8 cellular contexts compared by ENCODE assay signal in the genomic region with DNA sequence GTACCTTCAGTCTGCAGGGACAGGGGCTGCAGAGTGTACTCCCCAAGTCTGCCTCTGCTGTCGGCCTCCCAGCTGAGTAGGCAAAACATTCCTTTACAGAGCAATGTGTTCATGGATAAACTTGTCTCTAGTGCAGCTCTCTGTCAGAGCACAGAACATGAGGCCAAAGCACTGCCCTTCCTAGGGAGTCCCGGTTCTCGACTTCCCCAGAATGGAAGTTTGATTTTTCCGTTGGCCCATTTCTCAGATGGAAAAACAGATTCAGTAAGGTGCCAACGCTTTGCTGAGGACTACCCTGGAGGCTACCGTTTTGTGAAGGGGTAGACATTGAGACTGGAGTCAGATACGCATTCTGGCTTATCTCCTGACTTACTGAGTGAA. TPM values are rescaled to one million over a fixed set of nuclear protein-coding genes. Genes with fewer than 3 reads are reported as not detected.
A peak's percentile ranks its signal among the peaks of the same experiment; 100 is the strongest.
DNase-seq lines count a peak whose midpoint lies in the region; ATAC-seq and TF ChIP-seq lines count a peak whose summit lies in the region.

No MANE protein-coding gene starts in this region.

- no peak for TF ChIP-seq RAD21 in IMR-90 (IDR thresholded peaks at IDR 0.05; ENCODE audit: low read length)

- peak overlapping the region; percentile 63 for H3K4me3 ChIP-seq in CD8-positive, alpha-beta T cell (ENCODE audit: low read depth, low read length)
- H3K4me3 ChIP-seq in IMR-90 (ENCODE audit: insufficient read depth, low read depth, low read length) = peak overlapping the region; percentile 96
- peak overlapping the region; percentile 79 to 83 for H3K4me3 ChIP-seq in mucosa of rectum (ENCODE audit: low read length in 2 of 2)

- H3K4me3 Mint-ChIP-seq in CD8-positive, alpha-beta T cell = peak overlapping the region; percentile 88

- peak overlapping the region; percentile 38 for H3K27ac ChIP-seq in CD8-positive, alpha-beta T cell (ENCODE audit: low read depth, low read length)
- H3K27ac ChIP-seq in IMR-90 (ENCODE audit: insufficient read depth, low read length) (peak overlapping the region; percentile 95), mucosa of rectum (ENCODE audit: low read depth in 2 of 2, low read length in 2 of 2) (peak overlapping the region; percentile 54 to 66)

- peak overlapping the region; percentile 94 for H3K4ac ChIP-seq in IMR-90 (ENCODE audit: low read depth, low read length)

- peak overlapping the region; percentile 77; the same call in 1 of the 3 replicates for H2BK15ac ChIP-seq in IMR-90 (ENCODE audit: low read depth, low read length)

- H3K23ac ChIP-seq in IMR-90 (ENCODE audit: low read depth, low read length) = peak overlapping the region; percentile 99

- H4K8ac ChIP-seq in IMR-90 (ENCODE audit: low read depth in 2 of 2, low read length in 2 of 2) = peak overlapping the region; percentile 58 to 96

- peak overlapping the region; percentile 88 for H3K27ac Mint-ChIP-seq in CD8-positive, alpha-beta T cell

- no peak for DNase-seq in CD8-positive, alpha-beta T cell
- DNase-seq in IMR-90 (peak; percentile 33), cerebellum (ENCODE audit: low spot score) (peak; percentile 39), KG1 (lab: John Stamatoyannopoulos, UW) (no peak), medulla oblongata (ENCODE audit: extremely low spot score) (no peak), EL (no peak)

- H4K5ac ChIP-seq in IMR-90 (ENCODE audit: low read depth, low read length) = peak overlapping the region; percentile 90

- no peaks in the 10 kb centered on the region for H3K27me3 Mint-ChIP-seq in CD8-positive, alpha-beta T cell (ENCODE audit: low read depth)

- peaks cover 35% of the 10 kb centered on the region for H4K20me1 ChIP-seq in IMR-90 (ENCODE audit: insufficient read depth, low read length)

- POLR2A ChIA-PET in CD8-positive, alpha-beta T cell (lab: Charles Lee) = interaction anchor here (0.8 to 0.9 kb wide), 2 partner anchors 18 to 306 kb away, joined by 3 to 6 read pairs; no protein-coding TSS in a partner anchor
- POLR2A ChIA-PET in IMR-90 (lab: Charles Lee; ENCODE audit: unreplicated experiment) = no interaction called here

- no peak for TF ChIP-seq POLR2A in IMR-90 (IDR thresholded peaks at IDR 0.05; ENCODE audit: low read depth, low read length)

- 25% methylated on average over 4 of the region's 7 CpGs; no CpG with 5 or more reads in 1 of the 2 experiments for WGBS in IMR-90 (ENCODE audit: extremely low coverage in 2 of 2, insufficient read length in 1 of 2), 2 experiments

- no peaks in the 10 kb centered on the region for H3K27me3 ChIP-seq in CD8-positive, alpha-beta T cell (ENCODE audit: insufficient read depth, low read length)
- H3K27me3 ChIP-seq in IMR-90 (ENCODE audit: control insufficient read depth, insufficient read depth, low read length) (no peaks in the 10 kb centered on the region), mucosa of rectum (ENCODE audit: control insufficient read depth in 2 of 2, insufficient read depth in 2 of 2, low read length in 2 of 2) (no peaks in the 10 kb centered on the region)

- no TSS peak for BruUV-seq in IMR-90 (replicated peaks; lab: Mats Ljungman, UMichigan)

- H2BK5ac ChIP-seq in IMR-90 (ENCODE audit: low read depth, low read length, poor library complexity, severe bottlenecking) = peak overlapping the region; percentile 86

- H3K9ac ChIP-seq in IMR-90 (ENCODE audit: low read depth, low read length) = peak overlapping the region; percentile 97
- H3K9ac ChIP-seq in mucosa of rectum (ENCODE audit: low read depth in 1 of 2, low read length in 2 of 2) = peak overlapping the region; percentile 60 to 75

- H3K18ac ChIP-seq in IMR-90 (ENCODE audit: low read depth, low read length) = peak overlapping the region; percentile 87

- dilution Hi-C loops in IMR-90 (cut with HindIII; ENCODE audit: low sequenced_read_pairs, unreplicated experiment) = no loop called here

- H3K4me2 ChIP-seq in IMR-90 (ENCODE audit: low read depth, low read length) = peak overlapping the region; percentile 94

- H3K4me1 Mint-ChIP-seq in CD8-positive, alpha-beta T cell (ENCODE audit: low read depth) = peaks cover 65% of the 10 kb centered on the region

- peak; percentile 30 for ATAC-seq in CD8-positive, alpha-beta T cell
- ATAC-seq in GM21526 (IDR thresholded peaks at IDR 0.05; ENCODE audit: low FRiP score, unreplicated experiment) (peak; percentile 39), IMR-90 (ENCODE audit: low read depth) (peak; percentile 43)

- H3K79me1 ChIP-seq in IMR-90 (ENCODE audit: low read depth in 1 of 2, low read length in 2 of 2) = peaks cover 36 to 52% of the 10 kb centered on the region in 2 experiments

- H2BK120ac ChIP-seq in IMR-90 (ENCODE audit: low read depth, low read length) = peak overlapping the region; percentile 83

- TF ChIP-seq CTCF in CD8-positive, alpha-beta T cell (IDR thresholded peaks at IDR 0.05) = no peak
- no peak for TF ChIP-seq CTCF in IMR-90 (conservative IDR thresholded peaks at IDR 0.05; ENCODE audit: low read depth, low read length)

- peak overlapping the region; percentile 97 for H2AFZ ChIP-seq in IMR-90 (replicated peaks; ENCODE audit: low read length, poor library complexity)

- H3K56ac ChIP-seq in IMR-90 (ENCODE audit: extremely low read depth, insufficient read depth, low read length) = peak overlapping the region; percentile 85

- H3K9me1 ChIP-seq in IMR-90 (ENCODE audit: insufficient read depth, low read length) = peaks cover 21% of the 10 kb centered on the region

- no peaks in the 10 kb centered on the region for H3K9me3 ChIP-seq in CD8-positive, alpha-beta T cell (ENCODE audit: low read length)
- H3K9me3 ChIP-seq in IMR-90 (ENCODE audit: control insufficient read depth, insufficient read depth, low read length) (no peaks in the 10 kb centered on the region), mucosa of rectum (ENCODE audit: control insufficient read depth in 2 of 2, low read length in 2 of 2) (no peaks in the 10 kb centered on the region)

- intact Hi-C loops in CD8-positive, alpha-beta T cell (cut with DNase I, micrococcal nuclease) = no loop called here
- intact Hi-C loops in IMR-90 (cut with micrococcal nuclease) = no loop called here

- peaks cover 5% of the 10 kb centered on the region for H3K36me3 Mint-ChIP-seq in CD8-positive, alpha-beta T cell

- H2AK5ac ChIP-seq in IMR-90 (ENCODE audit: low read depth, low read length) = peak overlapping the region; percentile 36; the same call in 1 of the 2 replicates

- in situ Hi-C loops in IMR-90 (cut with MboI; ENCODE audit: low sequenced_read_pairs) = no loop called here

- peak overlapping the region; percentile 95 for H2AK9ac ChIP-seq in IMR-90 (replicated peaks; ENCODE audit: low read depth, low read length, poor library complexity)

- peaks cover 2% of the 10 kb centered on the region for H3K9me3 Mint-ChIP-seq in CD8-positive, alpha-beta T cell

- H4K91ac ChIP-seq in IMR-90 (ENCODE audit: insufficient read depth, low read depth, low read length) = peak overlapping the region; percentile 80

- H3K36me3 ChIP-seq in CD8-positive, alpha-beta T cell (ENCODE audit: insufficient read depth, low read length) = no peaks in the 10 kb centered on the region
- H3K36me3 ChIP-seq in IMR-90 (ENCODE audit: control insufficient read depth, insufficient read depth, low read length) (no peaks in the 10 kb centered on the region; the same call in 1 of the 2 replicates), mucosa of rectum (ENCODE audit: control insufficient read depth in 2 of 2, insufficient read depth in 2 of 2, low read length in 2 of 2) (no peaks in the 10 kb centered on the region)

- peak overlapping the region; percentile 78 for H2BK20ac ChIP-seq in IMR-90 (ENCODE audit: low read depth, low read length)

- CTCF ChIA-PET in CD8-positive, alpha-beta T cell (lab: Charles Lee) = interaction anchor here (0.6 kb wide), 1 partner anchor 21 kb away, joined by 3 read pairs; no protein-coding TSS in a partner anchor
- CTCF ChIA-PET in IMR-90 (lab: Yijun Ruan, JAX) = interaction anchor here (0.9 kb wide), 1 partner anchor 11 kb away, joined by 3 read pairs; no protein-coding TSS in a partner anchor

- H3K14ac ChIP-seq in IMR-90 (replicated peaks; ENCODE audit: low read depth, low read length) = peak overlapping the region; percentile 98

- H3K4me1 ChIP-seq in CD8-positive, alpha-beta T cell (ENCODE audit: insufficient read depth, low read length) = peaks cover 26% of the 10 kb centered on the region
- peaks cover 13% of the 10 kb centered on the region for H3K4me1 ChIP-seq in IMR-90 (ENCODE audit: control insufficient read depth, insufficient read depth, low read length)
- H3K4me1 ChIP-seq in mucosa of rectum (ENCODE audit: control insufficient read depth in 2 of 2, insufficient read depth in 2 of 2, low read length in 2 of 2) = peaks cover 26% of the 10 kb centered on the region in 2 donors

TF ChIP-seq in IMR-90, 13 proteins besides CTCF, POLR2A, EP300 and RAD21:
- peak; percentile 18; the same call in 1 of the 2 replicates for TF ChIP-seq MAFK (IDR thresholded peaks at IDR 0.05; ENCODE audit: low read depth, low read length)
- no peak for TF ChIP-seq RFX5 (IDR thresholded peaks at IDR 0.05; ENCODE audit: low read depth, low read length)

RNA-seq across cellular contexts. Expression of a gene that starts 0.4 kb away (rescaled TPM):
- total RNA-seq in CD8-positive, alpha-beta T cell = 1 to 10 TPM; 5.0 to 6.8 TPM
- total RNA-seq in IMR-90 (2012; rRNA removed) (30.3 and 31.0 TPM in 2 replicates), cerebellum (13.3 TPM)
- polyA plus RNA-seq in IMR-90 (2012; rRNA removed) = 11.7 and 12.8 TPM in 2 replicates
- polyA plus RNA-seq in IMR-90 (2012; cell fraction: cytosol; rRNA removed) = 7.0 and 7.6 TPM in 2 replicates
- polyA plus RNA-seq in IMR-90 (2012; cell fraction: nucleus; rRNA removed; ENCODE audit: low replicate concordance) = 12.8 and 13.3 TPM in 2 replicates

Comparison
In these comparisons a context has a peak if more than half of its experiments do, and no peak if none do; other contexts are left out.
1. DNase-seq: peak in IMR-90 (single experiment) and cerebellum (single experiment); none in CD8-positive, alpha-beta T cell (0 of 7), KG1 (single experiment), medulla oblongata (single experiment) and EL (single experiment).
2. H3K27ac ChIP-seq: peak in every context shown above with its lines; median percentile 95 in IMR-90; 60 in mucosa of rectum; 38 in CD8-positive, alpha-beta T cell.
3. Peak in every context shown above with its lines, with median percentiles within 50 percentile points of each other: ATAC-seq and H3K4me3 ChIP-seq.